9 cellular contexts compared by ENCODE assay signal in the genomic region with DNA sequence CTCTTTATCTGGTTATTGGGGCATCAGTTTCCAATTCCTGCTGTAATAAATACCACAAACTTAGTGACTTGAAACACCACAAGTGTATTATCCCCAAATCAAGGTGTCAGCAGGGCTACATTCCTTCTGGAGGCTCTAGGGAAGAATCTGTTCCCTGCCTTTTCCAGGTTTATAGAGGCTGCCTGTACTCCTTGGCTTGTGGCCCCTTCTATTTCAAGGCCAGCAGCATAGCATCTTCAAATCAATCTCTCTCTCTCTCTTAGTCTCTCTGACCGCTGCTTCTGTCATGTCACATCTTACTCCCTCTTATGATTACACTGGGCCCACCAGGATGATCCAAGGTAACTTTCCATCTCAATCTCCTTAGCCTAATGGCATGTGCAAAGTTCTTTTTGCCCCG.
"Had no signal": no experiment of that assay in that cellular context is flagged by ENCODE, and none has a peak within 500 bp of the region (broad histone marks: within the 10 kb centered on the region; RNA-seq: fewer than 3 reads in every experiment).

No MANE protein-coding gene starts in this region.

- DNase-seq: GM23248, GOT3, H9, HCEC 1CT, IMR-90, KBM-7 had no signal

- H3K4me3 ChIP-seq: GM23248 had no signal

- H2AFZ ChIP-seq: GM23248 had no signal

- H3K4me3 Mint-ChIP-seq: H9 had no signal

- H3K27ac Mint-ChIP-seq: H9 had no signal

- FAIRE-seq: H54, HTR-8/SVneo had no signal

- H3K9ac ChIP-seq: GM23248, KMS-11 had no signal

- H3K27ac ChIP-seq: GM23248, KMS-11 had no signal

- H3K4me2 ChIP-seq: KMS-11 had no signal
